Comparison of ENCODE assay signal across 8 cellular contexts in the genomic region with DNA sequence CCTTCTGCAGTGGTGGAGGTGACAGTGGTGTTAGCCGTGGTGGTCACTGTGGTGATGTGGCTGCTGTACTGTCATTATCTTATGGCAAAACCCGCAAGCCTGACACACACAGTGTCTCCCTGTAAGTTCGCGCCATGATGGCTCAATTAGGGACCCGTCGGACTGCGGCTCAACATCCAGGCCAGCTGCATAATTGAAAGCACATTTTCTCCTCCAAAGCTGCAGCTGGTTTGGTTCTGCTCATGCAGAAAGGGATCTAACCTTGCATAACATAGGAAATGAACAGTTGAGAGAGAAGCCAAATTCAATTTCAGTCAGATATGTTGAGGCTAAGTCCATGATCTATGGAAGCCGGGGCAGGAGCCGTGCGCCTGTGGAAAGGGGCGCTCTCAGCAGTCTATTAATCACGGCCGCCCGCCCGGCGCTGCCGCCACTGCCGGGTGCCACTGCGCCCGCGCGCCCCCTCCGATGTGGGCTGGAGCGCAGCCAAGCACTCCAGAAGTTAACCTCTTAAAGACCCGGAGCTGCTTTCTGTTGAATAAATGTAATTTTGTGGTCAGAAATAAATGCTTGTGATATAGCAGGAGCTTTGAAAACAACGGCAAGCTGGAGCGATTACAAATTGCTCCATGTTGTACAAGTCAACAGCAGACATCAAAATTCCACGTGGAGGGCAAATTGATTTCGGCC.
DNase-seq lines count a peak whose midpoint lies in the region; ATAC-seq and TF ChIP-seq lines count a peak whose summit lies in the region.

No MANE protein-coding gene starts in this region.

- DNase-seq in H4 (ENCODE audit: low spot score) (peak; percentile 75), NCI-H774 (lab: John Stamatoyannopoulos, UW) (peak; percentile 34), fibroblast of the conjunctiva (ENCODE audit: low read depth) (peak; percentile 81), progenitor cell of endocrine pancreas (ENCODE audit: low spot score, unreplicated experiment) (no peak), KG1 (lab: John Stamatoyannopoulos, UW) (no peak)
- DNase-seq in activated naive CD4-positive, alpha-beta T cell treated with anti-CD3 and anti-CD28 coated beads for 36 hours: no peak
- DNase-seq in activated T-cell treated with anti-CD3 and anti-CD28 coated beads, Interleukin-2, amount 50 U/mL, for 48 hours: no peak
- no peak for DNase-seq in activated T-cell treated with anti-CD3 and anti-CD28 coated beads, Interleukin-2, amount 50 U/mL, for 72 hours

- CTCF ChIA-PET in activated naive CD4-positive, alpha-beta T cell treated with anti-CD3 and anti-CD28 coated beads for 36 hours (lab: Charles Lee): interaction anchor here (0.6 kb wide), 1 partner anchor 10 kb away, joined by 7 read pairs; no protein-coding TSS in a partner anchor

- no peak for ATAC-seq in activated T-cell treated with anti-CD3 and anti-CD28 coated beads, Interleukin-2, amount 50 U/mL, for 72 hours (replicated peaks in 1 of 2)

- H3K36me3 Mint-ChIP-seq in progenitor cell of endocrine pancreas (ENCODE audit: insufficient read depth): peaks cover 4% of the 10 kb centered on the region
- H3K36me3 Mint-ChIP-seq in activated naive CD4-positive, alpha-beta T cell treated with anti-CD3 and anti-CD28 coated beads for 36 hours (ENCODE audit: low read depth): no peaks in the 10 kb centered on the region
- H3K36me3 Mint-ChIP-seq in activated T-cell treated with anti-CD3 and anti-CD28 coated beads, Interleukin-2, amount 50 U/mL, for 72 hours (ENCODE audit: insufficient read depth in 2 of 2): peaks cover 0 to 4% of the 10 kb centered on the region in 2 donors

- intact Hi-C loops in activated naive CD4-positive, alpha-beta T cell treated with anti-CD3 and anti-CD28 coated beads for 36 hours (cut with micrococcal nuclease): no loop called here

- H3K27me3 Mint-ChIP-seq in progenitor cell of endocrine pancreas: no peaks in the 10 kb centered on the region
- no peaks in the 10 kb centered on the region for H3K27me3 Mint-ChIP-seq in activated naive CD4-positive, alpha-beta T cell treated with anti-CD3 and anti-CD28 coated beads for 36 hours (ENCODE audit: low read depth)
- no peaks in the 10 kb centered on the region for H3K27me3 Mint-ChIP-seq in activated T-cell treated with anti-CD3 and anti-CD28 coated beads, Interleukin-2, amount 50 U/mL, for 72 hours (ENCODE audit: low read depth)

- no peaks in the 10 kb centered on the region for H3K9me3 Mint-ChIP-seq in progenitor cell of endocrine pancreas (ENCODE audit: low read depth)
- H3K9me3 Mint-ChIP-seq in activated naive CD4-positive, alpha-beta T cell treated with anti-CD3 and anti-CD28 coated beads for 36 hours: no peaks in the 10 kb centered on the region
- no peaks in the 10 kb centered on the region for H3K9me3 Mint-ChIP-seq in activated T-cell treated with anti-CD3 and anti-CD28 coated beads, Interleukin-2, amount 50 U/mL, for 72 hours

- TF ChIP-seq CTCF in progenitor cell of endocrine pancreas (IDR thresholded peaks at IDR 0.05; ENCODE audit: unreplicated experiment): no peak

- H3K27ac Mint-ChIP-seq in progenitor cell of endocrine pancreas: peak overlapping the region; percentile 71
- H3K27ac Mint-ChIP-seq in activated naive CD4-positive, alpha-beta T cell treated with anti-CD3 and anti-CD28 coated beads for 36 hours: no peak overlapping the region
- no peak overlapping the region for H3K27ac Mint-ChIP-seq in activated T-cell treated with anti-CD3 and anti-CD28 coated beads, Interleukin-2, amount 50 U/mL, for 72 hours

- H3K4me1 Mint-ChIP-seq in progenitor cell of endocrine pancreas (ENCODE audit: low read depth): no peaks in the 10 kb centered on the region
- peaks cover 9% of the 10 kb centered on the region for H3K4me1 Mint-ChIP-seq in activated naive CD4-positive, alpha-beta T cell treated with anti-CD3 and anti-CD28 coated beads for 36 hours (ENCODE audit: low read depth)
- no peaks in the 10 kb centered on the region for H3K4me1 Mint-ChIP-seq in activated T-cell treated with anti-CD3 and anti-CD28 coated beads, Interleukin-2, amount 50 U/mL, for 72 hours (ENCODE audit: low read depth)

- H3K4me3 Mint-ChIP-seq in progenitor cell of endocrine pancreas (ENCODE audit: low read depth): no peak overlapping the region
- no peak overlapping the region for H3K4me3 Mint-ChIP-seq in activated naive CD4-positive, alpha-beta T cell treated with anti-CD3 and anti-CD28 coated beads for 36 hours
- H3K4me3 Mint-ChIP-seq in activated T-cell treated with anti-CD3 and anti-CD28 coated beads, Interleukin-2, amount 50 U/mL, for 72 hours: no peak overlapping the region

Comparison
In these comparisons a context has a peak if more than half of its experiments do, and no peak if none do; other contexts are left out.
1. DNase-seq: peak in H4 (single experiment), NCI-H774 (single experiment) and fibroblast of the conjunctiva (single experiment); none in progenitor cell of endocrine pancreas (single experiment), KG1 (single experiment), activated naive CD4-positive, alpha-beta T cell treated with anti-CD3 and anti-CD28 coated beads for 36 hours (single experiment), activated T-cell treated with anti-CD3 and anti-CD28 coated beads, Interleukin-2, amount 50 U/mL, for 48 hours (0 of 2) and activated T-cell treated with anti-CD3 and anti-CD28 coated beads, Interleukin-2, amount 50 U/mL, for 72 hours (0 of 2).